1 cellular context compared by ENCODE assay signal in genomic region chr16:88687254-88687576, GRCh38.
A peak's percentile ranks its signal among the peaks of the same experiment; 100 is the strongest.
TF ChIP-seq lines count a peak whose summit lies in the region.

No MANE protein-coding gene starts in this region.

TF ChIP-seq in HepG2, 621 proteins besides CTCF, POLR2A, EP300 and RAD21 (continued from another document and continues in another):
- no peak for TF ChIP-seq SMAD1 (CRISPR knock-in tag; IDR thresholded peaks at IDR 0.05; ENCODE audit: borderline replicate concordance, low read depth)
- TF ChIP-seq ATF7-NPFF (CRISPR knock-in tag; IDR thresholded peaks at IDR 0.05; ENCODE audit: low read depth), result no peak
- TF ChIP-seq KLF6 (CRISPR knock-in tag; IDR thresholded peaks at IDR 0.05), result no peak
- no peak for TF ChIP-seq KAT8 (CRISPR knock-in tag; IDR thresholded peaks at IDR 0.05)
- no peak for TF ChIP-seq ZSCAN29 (CRISPR knock-in tag; conservative IDR thresholded peaks at IDR 0.05)
- TF ChIP-seq ZNF569 (CRISPR knock-in tag; IDR thresholded peaks at IDR 0.05; ENCODE audit: borderline replicate concordance), result no peak
- no peak for TF ChIP-seq FOXC1 (CRISPR knock-in tag; IDR thresholded peaks at IDR 0.05; ENCODE audit: borderline replicate concordance)
- no peak for TF ChIP-seq ZNF704 (CRISPR knock-in tag; IDR thresholded peaks at IDR 0.05; ENCODE audit: borderline replicate concordance)
- TF ChIP-seq NFRKB (IDR thresholded peaks at IDR 0.05), result no peak
- TF ChIP-seq SPEN (CRISPR knock-in tag; IDR thresholded peaks at IDR 0.05; ENCODE audit: low read depth), result peak; percentile 36; the same call in 1 of the 2 replicates
- TF ChIP-seq PAF1 (CRISPR knock-in tag; IDR thresholded peaks at IDR 0.05), result no peak
- peak; percentile 75 for TF ChIP-seq NR2F6 (IDR thresholded peaks at IDR 0.05)
- TF ChIP-seq NR2F6 (CRISPR knock-in tag; IDR thresholded peaks at IDR 0.05), result peak; percentile 65
- TF ChIP-seq GTF3A (CRISPR knock-in tag; conservative IDR thresholded peaks at IDR 0.05), result no peak
- TF ChIP-seq POLR2AphosphoS2 (IDR thresholded peaks at IDR 0.05; ENCODE audit: low read depth, low read length), result no peak
- TF ChIP-seq PAXIP1 (CRISPR knock-in tag; conservative IDR thresholded peaks at IDR 0.05), result peak; percentile 79
- TF ChIP-seq GATA4 (IDR thresholded peaks at IDR 0.05; ENCODE audit: borderline replicate concordance, low read depth), result no peak
- no peak for TF ChIP-seq CBX2 (IDR thresholded peaks at IDR 0.05; ENCODE audit: low read depth, low read length)
- no peak for TF ChIP-seq CBX2 (CRISPR knock-in tag; IDR thresholded peaks at IDR 0.05; ENCODE audit: low read depth)
- TF ChIP-seq ZNF124 (CRISPR knock-in tag; IDR thresholded peaks at IDR 0.05), result no peak
- TF ChIP-seq ZNF260 (CRISPR knock-in tag; IDR thresholded peaks at IDR 0.05; ENCODE audit: borderline replicate concordance, low read depth), result no peak
- TF ChIP-seq HMG20A (CRISPR knock-in tag; IDR thresholded peaks at IDR 0.05; ENCODE audit: borderline replicate concordance), result no peak
- no peak for TF ChIP-seq HOXA7 (CRISPR knock-in tag; IDR thresholded peaks at IDR 0.05)
- no peak for TF ChIP-seq SNAPC5 (CRISPR knock-in tag; IDR thresholded peaks at IDR 0.05; ENCODE audit: borderline replicate concordance)
- TF ChIP-seq ZNF761 (CRISPR knock-in tag; conservative IDR thresholded peaks at IDR 0.05), result no peak
- TF ChIP-seq ZFP90 (CRISPR knock-in tag; IDR thresholded peaks at IDR 0.05; ENCODE audit: borderline replicate concordance), result no peak
- TF ChIP-seq KDM5B (CRISPR knock-in tag; IDR thresholded peaks at IDR 0.05; ENCODE audit: borderline replicate concordance), result no peak
- no peak for TF ChIP-seq ZNF749 (CRISPR knock-in tag; IDR thresholded peaks at IDR 0.05; ENCODE audit: borderline replicate concordance)
- no peak; the same call in 1 of the 2 replicates for TF ChIP-seq PHF8 (CRISPR knock-in tag; IDR thresholded peaks at IDR 0.05)
- no peak for TF ChIP-seq ZBTB14 (CRISPR knock-in tag; IDR thresholded peaks at IDR 0.05)
- no peak for TF ChIP-seq ZNF224 (CRISPR knock-in tag; IDR thresholded peaks at IDR 0.05)
- TF ChIP-seq AGO1 (IDR thresholded peaks at IDR 0.05; ENCODE audit: low read depth, low read length, poor library complexity, severe bottlenecking), result no peak
- no peak for TF ChIP-seq ZFAT (CRISPR knock-in tag; conservative IDR thresholded peaks at IDR 0.05)
- peak; percentile 41 for TF ChIP-seq GATAD2A (CRISPR knock-in tag; IDR thresholded peaks at IDR 0.05)
- TF ChIP-seq PBX3 (CRISPR knock-in tag; IDR thresholded peaks at IDR 0.05; ENCODE audit: borderline replicate concordance), result no peak
- TF ChIP-seq FUBP1 (CRISPR knock-in tag; IDR thresholded peaks at IDR 0.05; ENCODE audit: borderline replicate concordance), result no peak
- no peak for TF ChIP-seq ZNF10 (CRISPR knock-in tag; IDR thresholded peaks at IDR 0.05; ENCODE audit: borderline replicate concordance, low read depth)
- TF ChIP-seq ZNF317 (CRISPR knock-in tag; IDR thresholded peaks at IDR 0.05), result no peak
- TF ChIP-seq ZIK1 (CRISPR knock-in tag; IDR thresholded peaks at IDR 0.05; ENCODE audit: borderline replicate concordance, low read depth), result 0 out of 2 replicates have a peak, but pooled peaks have one; percentile 56
- TF ChIP-seq FOSL2 (CRISPR knock-in tag; IDR thresholded peaks at IDR 0.05), result no peak
- TF ChIP-seq MEIS1 (CRISPR knock-in tag; IDR thresholded peaks at IDR 0.05; ENCODE audit: borderline replicate concordance), result 0 out of 2 replicates have a peak, but pooled peaks have one; percentile 16
- no peak for TF ChIP-seq HNRNPLL (IDR thresholded peaks at IDR 0.05; ENCODE audit: low read depth, low read length, poor library complexity, severe bottlenecking)
- TF ChIP-seq HIC2 (CRISPR knock-in tag; IDR thresholded peaks at IDR 0.05; ENCODE audit: low read depth), result no peak
- no peak for TF ChIP-seq ZNF230 (CRISPR knock-in tag; IDR thresholded peaks at IDR 0.05)
- 0 out of 2 replicates have a peak, but pooled peaks have one; percentile 74 for TF ChIP-seq ZNF616 (CRISPR knock-in tag; IDR thresholded peaks at IDR 0.05; ENCODE audit: low read depth)
- TF ChIP-seq ZNF234 (CRISPR knock-in tag; conservative IDR thresholded peaks at IDR 0.05), result no peak
- TF ChIP-seq SALL1 (CRISPR knock-in tag; IDR thresholded peaks at IDR 0.05), result no peak
- TF ChIP-seq JARID2 (CRISPR knock-in tag; IDR thresholded peaks at IDR 0.05; ENCODE audit: insufficient replicate concordance), result no peak
- no peak for TF ChIP-seq HDAC6 (IDR thresholded peaks at IDR 0.05; ENCODE audit: low read depth, low read length)
- no peak for TF ChIP-seq BCL3 (CRISPR knock-in tag; IDR thresholded peaks at IDR 0.05)
- TF ChIP-seq STAT6 (CRISPR knock-in tag; IDR thresholded peaks at IDR 0.05; ENCODE audit: borderline replicate concordance), result no peak
- no peak for TF ChIP-seq NRL (CRISPR knock-in tag; IDR thresholded peaks at IDR 0.05; ENCODE audit: borderline replicate concordance)
- TF ChIP-seq ZNF326 (CRISPR knock-in tag; IDR thresholded peaks at IDR 0.05; ENCODE audit: borderline replicate concordance), result no peak
- no peak for TF ChIP-seq CERS6 (CRISPR knock-in tag; IDR thresholded peaks at IDR 0.05)
